8 cellular contexts compared by ENCODE assay signal in the genomic region with DNA sequence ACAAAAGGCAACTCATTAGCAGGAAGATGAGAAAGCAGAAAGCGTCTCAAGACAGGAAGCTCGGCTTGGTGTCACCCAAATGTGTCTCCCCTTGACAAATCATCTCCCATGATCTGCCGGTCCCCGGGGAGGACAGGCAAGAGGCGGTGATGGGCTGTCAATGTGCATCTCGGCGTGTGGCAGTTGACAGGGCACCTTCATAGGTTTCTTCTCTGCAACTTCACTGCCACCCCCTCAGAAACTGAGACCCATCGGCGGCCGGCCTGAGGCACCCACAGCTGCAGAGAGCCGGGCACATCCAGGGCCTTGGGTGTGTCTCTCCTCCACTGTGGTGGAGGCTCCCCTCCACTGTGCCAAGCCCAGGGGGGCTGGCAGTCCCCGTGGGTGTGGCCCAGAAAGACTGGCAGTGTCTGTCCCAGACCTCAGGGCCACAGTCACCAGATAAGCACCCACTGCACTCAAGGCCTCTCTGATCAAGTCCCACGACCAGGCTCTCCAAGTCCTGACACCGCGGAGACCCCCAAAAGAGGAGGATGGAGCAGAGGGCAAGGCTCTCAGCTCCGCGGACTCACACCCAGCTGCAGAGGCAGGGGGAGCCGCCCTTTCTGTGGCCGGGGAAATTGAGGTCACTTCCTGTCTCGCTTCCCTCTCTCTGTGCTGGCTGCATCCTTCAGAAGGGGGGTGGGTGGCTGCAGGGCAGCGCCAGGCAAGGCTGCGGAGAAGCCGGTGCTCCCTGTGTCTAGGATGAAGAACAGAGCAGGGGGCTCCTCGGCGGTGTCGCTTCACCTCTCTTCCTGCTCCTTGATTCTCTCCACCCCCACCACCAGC. TPM values are rescaled to one million over a fixed set of nuclear protein-coding genes. Genes with fewer than 3 reads are reported as not detected.
DNase-seq lines count a peak whose midpoint lies in the region; ATAC-seq and TF ChIP-seq lines count a peak whose summit lies in the region.

No MANE protein-coding gene starts in this region.

- 64% methylated on average over 26 of the region's 26 CpGs for WGBS in liver

- peak overlapping the region in 1 of 2 donors; percentile 49 for H3K9ac ChIP-seq in liver (ENCODE audit: low read depth in 1 of 2, low read length in 2 of 2)

- TF ChIP-seq POLR2A in Peyer's patch (IDR thresholded peaks at IDR 0.05) = peak in 1 of 2 donors; percentile 35

- no peak for TF ChIP-seq CTCF in Peyer's patch (IDR thresholded peaks at IDR 0.05)
- no peak for TF ChIP-seq CTCF in liver (IDR thresholded peaks at IDR 0.05; ENCODE audit: low read depth, low read length, missing input control)

- peak overlapping the region; percentile 35 to 56 (median 40) for H3K4me3 ChIP-seq in Peyer's patch
- H3K4me3 ChIP-seq in liver (ENCODE audit: low read depth in 1 of 3, low read length in 3 of 3) = peak overlapping the region in 2 of 3 donors; percentile 9 to 33

- peak overlapping the region; percentile 74 to 95 (median 87) for H3K27ac ChIP-seq in Peyer's patch
- peak overlapping the region; percentile 73 to 81 for H3K27ac ChIP-seq in liver (ENCODE audit: low read depth in 1 of 2, low read length in 2 of 2)

- no peaks in the 10 kb centered on the region for H3K36me3 ChIP-seq in Peyer's patch
- no peaks in the 10 kb centered on the region for H3K36me3 ChIP-seq in liver (ENCODE audit: control insufficient read depth in 4 of 4, insufficient read depth in 3 of 4, low read depth in 1 of 4, low read length in 3 of 4)

- TF ChIP-seq RAD21 in liver (IDR thresholded peaks at IDR 0.05) = no peak

- ATAC-seq in GM18502 (IDR thresholded peaks at IDR 0.05; ENCODE audit: poor library complexity, unreplicated experiment) (peak; percentile 95), HG02885 (IDR thresholded peaks at IDR 0.05; ENCODE audit: poor library complexity, unreplicated experiment) (peak; percentile 96)

- no peaks in the 10 kb centered on the region for H3K9me3 ChIP-seq in Peyer's patch
- no peaks in the 10 kb centered on the region for H3K9me3 ChIP-seq in liver (ENCODE audit: control insufficient read depth in 4 of 4, low read length in 3 of 4)

- DNase-seq in Peyer's patch = peak; percentile 49 to 94 (median 91)
- DNase-seq in activated gamma-delta T cell treated with Interleukin-2 at 50 U/mL for 16 hours = peak; percentile 81
- peak; percentile 68 to 71 for DNase-seq in stimulated activated CD8-positive, alpha-beta memory T cell treated with anti-CD3 and anti-CD28 coated beads, Interleukin-2, amount 100 ng/mL, for 48 hours (ENCODE audit: low read depth in 2 of 2)
- DNase-seq in NCI-H748 treated with DMSO at 0.1 percent for 48 hours (lab: John Stamatoyannopoulos, UW) = no peak
- no peak for DNase-seq in NCI-H2227 treated with DMSO at 0.1 percent for 48 hours (lab: John Stamatoyannopoulos, UW)

- H3K4me1 ChIP-seq in Peyer's patch (peaks cover 0 to 15% (median 4%) of the 10 kb centered on the region in 4 donors), liver (ENCODE audit: control insufficient read depth in 4 of 4, insufficient read depth in 4 of 4, low read length in 3 of 4) (no peaks in the 10 kb centered on the region)

- H3K27me3 ChIP-seq in Peyer's patch = no peaks in the 10 kb centered on the region
- H3K27me3 ChIP-seq in liver (ENCODE audit: control insufficient read depth in 4 of 4, insufficient read depth in 4 of 4, low read length in 3 of 4) = no peaks in the 10 kb centered on the region

TF ChIP-seq in liver, 16 proteins besides CTCF, POLR2A, EP300 and RAD21:
- peak; percentile 68 to 74 for TF ChIP-seq GABPA (IDR thresholded peaks at IDR 0.05 in 1 of 2, conservative IDR thresholded peaks at IDR 0.05 in 1 of 2)
- peak; percentile 10 for TF ChIP-seq NR2F2 (IDR thresholded peaks at IDR 0.05)
- no peak for TF ChIP-seq FOXA2 (IDR thresholded peaks at IDR 0.05)

RNA-seq across cellular contexts. Expression of gene LBR, which starts 39.6 kb away (rescaled TPM):
- total RNA-seq in Peyer's patch (10 to 100 TPM; 36.3 to 75.1 (median 45.1) TPM), liver (100 to 1,000 TPM in 1 of 2 donors, 10 to 100 TPM in 1; 28.9 to 201 TPM)
- 10 to 100 TPM; 14.3 to 16.2 TPM for polyA plus RNA-seq in liver

Comparison
In these comparisons a context has a peak if more than half of its experiments do, and no peak if none do; other contexts are left out.
1. DNase-seq: peak in Peyer's patch (3 of 3), activated gamma-delta T cell treated with Interleukin-2 at 50 U/mL for 16 hours (single experiment) and stimulated activated CD8-positive, alpha-beta memory T cell treated with anti-CD3 and anti-CD28 coated beads, Interleukin-2, amount 100 ng/mL, for 48 hours (2 of 2); none in NCI-H748 treated with DMSO at 0.1 percent for 48 hours (single experiment) and NCI-H2227 treated with DMSO at 0.1 percent for 48 hours (single experiment).